ENCODE assay signal across 8 cellular contexts in the genomic region with DNA sequence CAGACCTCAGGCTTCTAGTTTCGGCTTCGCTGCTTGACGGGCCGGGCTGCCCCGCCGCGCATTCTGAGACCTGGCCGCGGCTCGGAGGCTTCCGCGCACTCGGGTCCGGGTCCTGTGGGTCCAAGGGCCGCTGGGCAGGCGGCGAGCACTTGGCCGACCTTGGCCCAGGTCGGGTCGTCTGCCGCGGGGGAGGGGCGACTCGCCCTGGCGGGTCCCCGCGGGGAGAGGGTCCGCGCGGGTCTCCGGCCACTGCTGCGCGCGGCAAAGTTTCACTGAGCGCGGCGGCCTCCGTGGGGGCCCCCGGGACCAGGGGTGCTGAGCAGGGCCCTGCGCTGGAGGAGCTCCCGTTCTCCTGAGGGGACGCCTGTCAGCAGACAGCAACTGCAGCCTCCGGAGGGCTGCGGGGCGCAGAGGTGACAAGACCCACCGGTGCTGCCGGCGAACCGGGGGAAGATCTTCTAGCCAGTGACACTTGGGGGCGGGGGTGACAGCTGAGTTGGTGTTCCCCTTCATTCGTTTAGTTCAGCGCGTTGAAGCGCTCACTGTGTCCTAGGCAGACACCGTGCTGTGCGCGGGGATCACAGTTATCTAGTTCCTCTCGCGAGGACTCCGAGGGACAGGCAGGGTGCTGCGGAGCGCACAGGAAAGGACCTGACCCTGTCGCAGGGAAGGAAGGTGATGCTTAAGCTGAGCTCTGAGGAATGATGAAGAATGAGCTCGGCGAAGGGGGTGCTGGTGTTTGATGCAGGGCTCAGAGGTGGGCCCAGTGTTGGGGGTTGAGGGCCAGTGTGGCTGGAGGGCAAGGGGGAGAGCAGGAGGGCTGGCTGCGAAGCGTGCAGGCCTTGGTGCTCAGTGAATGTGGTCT. TPM values are rescaled to one million over a fixed set of nuclear protein-coding genes. Genes with fewer than 3 reads are reported as not detected.
A peak's percentile ranks its signal among the peaks of the same experiment; 100 is the strongest.
DNase-seq lines count a peak whose midpoint lies in the region; ATAC-seq and TF ChIP-seq lines count a peak whose summit lies in the region.

No MANE protein-coding gene starts in this region.

- H3K27me3 Mint-ChIP-seq in CD14-positive monocyte (ENCODE audit: low read depth in 3 of 3): peaks cover 0 to 4% (median 3%) of the 10 kb centered on the region in 3 donors
- H3K27me3 Mint-ChIP-seq in activated T-helper 1 cell treated with anti-CD3 and anti-CD28 coated beads, Interleukin-12 subunit alpha, Interleukin-12 subunit beta, Interleukin-2, Interleukin-4 antibody, amounts not matched to agents 30 ng/mL and 10 ng/mL and 1 ng/mL, durations not matched to agents 14 hours and 24 hours and 36 hours (ENCODE audit: insufficient read depth): no peaks in the 10 kb centered on the region

- TF ChIP-seq CTCF in CD14-positive monocyte (IDR thresholded peaks at IDR 0.05) (no peak), PC-3 (conservative IDR thresholded peaks at IDR 0.05; ENCODE audit: low read depth, low read length) (no peak), fibroblast of mammary gland (conservative IDR thresholded peaks at IDR 0.05; ENCODE audit: control insufficient read depth, insufficient read depth, low read depth, low read length) (no peak), omental fat pad (IDR thresholded peaks at IDR 0.05) (no peak)

- H3K79me2 ChIP-seq in PC-3 (ENCODE audit: low read length): peaks cover 41% of the 10 kb centered on the region

- peaks cover 17 to 33% of the 10 kb centered on the region in 2 donors for H3K36me3 Mint-ChIP-seq in CD14-positive monocyte
- peaks cover 12% of the 10 kb centered on the region for H3K36me3 Mint-ChIP-seq in activated T-helper 1 cell treated with anti-CD3 and anti-CD28 coated beads, Interleukin-12 subunit alpha, Interleukin-12 subunit beta, Interleukin-2, Interleukin-4 antibody, amounts not matched to agents 30 ng/mL and 10 ng/mL and 1 ng/mL, durations not matched to agents 14 hours and 24 hours and 36 hours (ENCODE audit: low read depth)

- H3K27ac ChIP-seq in PC-3 (ENCODE audit: low read length) (peak overlapping the region; percentile 41), urinary bladder (ENCODE audit: low read depth) (peak overlapping the region; percentile 81)

- WGBS in urinary bladder: under 1% methylated on average over 67 of the region's 67 CpGs

- peak overlapping the region; percentile 97 to 98 for H3K4me3 Mint-ChIP-seq in CD14-positive monocyte
- H3K4me3 Mint-ChIP-seq in activated T-helper 1 cell treated with anti-CD3 and anti-CD28 coated beads, Interleukin-12 subunit alpha, Interleukin-12 subunit beta, Interleukin-2, Interleukin-4 antibody, amounts not matched to agents 30 ng/mL and 10 ng/mL and 1 ng/mL, durations not matched to agents 14 hours and 24 hours and 36 hours: peak overlapping the region; percentile 97

- peaks cover 36% of the 10 kb centered on the region for H3K4me1 Mint-ChIP-seq in CD14-positive monocyte
- H3K4me1 Mint-ChIP-seq in activated T-helper 1 cell treated with anti-CD3 and anti-CD28 coated beads, Interleukin-12 subunit alpha, Interleukin-12 subunit beta, Interleukin-2, Interleukin-4 antibody, amounts not matched to agents 30 ng/mL and 10 ng/mL and 1 ng/mL, durations not matched to agents 14 hours and 24 hours and 36 hours (ENCODE audit: low read depth): peaks cover 35% of the 10 kb centered on the region

- H3K4me1 ChIP-seq in PC-3 (ENCODE audit: insufficient read depth, low read length) (peaks cover 23% of the 10 kb centered on the region), urinary bladder (ENCODE audit: insufficient read depth) (no peaks in the 10 kb centered on the region)

- CTCF ChIA-PET in PC-3 (lab: Charles Lee): interaction anchor here (0.9 kb wide), 1 partner anchor 212 kb away, joined by 3 read pairs; no protein-coding TSS in a partner anchor

- no peaks in the 10 kb centered on the region for H3K36me3 ChIP-seq in PC-3 (ENCODE audit: low read depth, low read length)
- no peaks in the 10 kb centered on the region for H3K36me3 ChIP-seq in urinary bladder (ENCODE audit: insufficient read depth)

- intact Hi-C loops in CD14-positive monocyte (cut with micrococcal nuclease): loop anchor here in 1 of 2 donors (2.0 to 5.0 kb wide), 2 partner anchors 37 to 178 kb away; a partner anchor contains a TSS
- intact Hi-C loops in PC-3 (cut with micrococcal nuclease): loop anchor here (5.0 kb wide), 1 partner anchor 177 kb away; a partner anchor contains a TSS
- intact Hi-C loops in activated T-helper 1 cell treated with anti-CD3 and anti-CD28 coated beads, Interleukin-12 subunit alpha, Interleukin-12 subunit beta, Interleukin-2, Interleukin-4 antibody, amounts not matched to agents 30 ng/mL and 10 ng/mL and 1 ng/mL, durations not matched to agents 14 hours and 24 hours and 36 hours (cut with micrococcal nuclease): loop anchor here (1.0 kb wide), 4 partner anchors 39 to 573 kb away; a partner anchor contains a TSS

- peak overlapping the region; percentile 88 for H2AFZ ChIP-seq in PC-3 (ENCODE audit: low read length)

- peaks cover 0 to 2% (median 0%) of the 10 kb centered on the region in 7 donors for H3K9me3 Mint-ChIP-seq in CD14-positive monocyte
- H3K9me3 Mint-ChIP-seq in activated T-helper 1 cell treated with anti-CD3 and anti-CD28 coated beads, Interleukin-12 subunit alpha, Interleukin-12 subunit beta, Interleukin-2, Interleukin-4 antibody, amounts not matched to agents 30 ng/mL and 10 ng/mL and 1 ng/mL, durations not matched to agents 14 hours and 24 hours and 36 hours: no peaks in the 10 kb centered on the region

- no peaks in the 10 kb centered on the region for H3K9me3 ChIP-seq in PC-3 (ENCODE audit: low read length)

- peak overlapping the region; percentile 89 for H3K9ac ChIP-seq in PC-3 (ENCODE audit: low read length)

- ATAC-seq in GM19035 (IDR thresholded peaks at IDR 0.05; ENCODE audit: unreplicated experiment) (peak; percentile 44), HG03175 (IDR thresholded peaks at IDR 0.05; ENCODE audit: unreplicated experiment) (peak; percentile 47), PC-3 (peak; percentile 62), omental fat pad (ENCODE audit: low FRiP score) (peak; percentile 22)

- no TSS peak for BruUV-seq in PC-3 (replicated peaks; lab: Mats Ljungman, UMichigan)

- DNase-seq in CD14-positive monocyte (ENCODE audit: low spot score) (peak; percentile 71), PC-3 (peak; percentile 68), fibroblast of mammary gland (ENCODE audit: low read depth) (peak; percentile 66), omental fat pad (ENCODE audit: low spot score) (no peak)
- DNase-seq in activated T-helper 1 cell treated with anti-CD3 and anti-CD28 coated beads, Interleukin-12 subunit alpha, Interleukin-12 subunit beta, Interleukin-2, Interleukin-4 antibody, amounts not matched to agents 30 ng/mL and 10 ng/mL and 1 ng/mL, durations not matched to agents 14 hours and 24 hours and 36 hours (ENCODE audit: low spot score): peak; percentile 74

- H3F3A ChIP-seq in PC-3 (ENCODE audit: low read length, unreplicated experiment): no peaks in the 10 kb centered on the region

- POLR2A ChIA-PET in PC-3 (lab: Charles Lee; ENCODE audit: unreplicated experiment): interaction anchor here (0.6 kb wide), 4 partner anchors 20 to 1338 kb away, joined by 3 to 16 read pairs (median 5); a partner anchor contains a TSS

- peak overlapping the region; percentile 91 to 98 (median 95) for H3K27ac Mint-ChIP-seq in CD14-positive monocyte
- H3K27ac Mint-ChIP-seq in activated T-helper 1 cell treated with anti-CD3 and anti-CD28 coated beads, Interleukin-12 subunit alpha, Interleukin-12 subunit beta, Interleukin-2, Interleukin-4 antibody, amounts not matched to agents 30 ng/mL and 10 ng/mL and 1 ng/mL, durations not matched to agents 14 hours and 24 hours and 36 hours: peak overlapping the region; percentile 93

- H3K9me2 ChIP-seq in PC-3 (replicated peaks; ENCODE audit: low read length): no peaks in the 10 kb centered on the region

- H3K27me3 ChIP-seq in PC-3 (ENCODE audit: low read length): no peaks in the 10 kb centered on the region

- peaks cover 11% of the 10 kb centered on the region; the same call in 1 of the 2 replicates for H4K20me1 ChIP-seq in PC-3 (ENCODE audit: low read length)

- H3K4me3 ChIP-seq in PC-3 (ENCODE audit: low read length) (peak overlapping the region; percentile 93), fibroblast of mammary gland (ENCODE audit: control insufficient read depth, low read depth, low read length) (peak overlapping the region; percentile 89), urinary bladder (ENCODE audit: low read depth, low read length) (peak overlapping the region; percentile 82)

- H3K4me2 ChIP-seq in PC-3 (ENCODE audit: low read length): peak overlapping the region; percentile 93

RNA-seq across cellular contexts. Expression of a gene that starts 0.7 kb away (rescaled TPM):
- polyA plus RNA-seq in CD14-positive monocyte: 10 to 100 TPM; 67.3 to 69.9 TPM
- total RNA-seq in PC-3 (2014; rRNA removed): 32.3 and 35.6 TPM in 2 replicates
- total RNA-seq in activated T-helper 1 cell treated with anti-CD3 and anti-CD28 coated beads, Interleukin-12 subunit alpha, Interleukin-12 subunit beta, Interleukin-2, Interleukin-4 antibody, amounts not matched to agents 30 ng/mL and 10 ng/mL and 1 ng/mL, durations not matched to agents 14 hours and 24 hours and 36 hours: 29.3 and 30.0 TPM in 2 replicates
- total RNA-seq in omental fat pad: 10 to 100 TPM; 40.8 to 84.2 (median 61.3) TPM
- 23.7 TPM for total RNA-seq in urinary bladder
- polyA plus RNA-seq in urinary bladder: 95.3 TPM

RNA-seq across cellular contexts. Expression of a gene that starts 20.5 kb away (rescaled TPM):
- polyA plus RNA-seq in CD14-positive monocyte (1 to 10 TPM; 1.5 to 3.5 TPM), urinary bladder (64.0 TPM)
- total RNA-seq in PC-3 (2014; rRNA removed) (38.6 and 43.7 TPM in 2 replicates), omental fat pad (10 to 100 TPM; 26.0 to 57.3 (median 53.6) TPM), urinary bladder (24.6 TPM)
- total RNA-seq in activated T-helper 1 cell treated with anti-CD3 and anti-CD28 coated beads, Interleukin-12 subunit alpha, Interleukin-12 subunit beta, Interleukin-2, Interleukin-4 antibody, amounts not matched to agents 30 ng/mL and 10 ng/mL and 1 ng/mL, durations not matched to agents 14 hours and 24 hours and 36 hours: 5.2 and 5.3 TPM in 2 replicates

RNA-seq across cellular contexts. Expression of a gene that starts 38.8 kb away (rescaled TPM):
- polyA plus RNA-seq in CD14-positive monocyte (under 1 TPM; 0.44 TPM), urinary bladder (0.11 TPM)
- total RNA-seq in PC-3 (2014; rRNA removed) (17.6 and 22.2 TPM in 2 replicates), omental fat pad (not detected), urinary bladder (1.4 TPM)
- total RNA-seq in activated T-helper 1 cell treated with anti-CD3 and anti-CD28 coated beads, Interleukin-12 subunit alpha, Interleukin-12 subunit beta, Interleukin-2, Interleukin-4 antibody, amounts not matched to agents 30 ng/mL and 10 ng/mL and 1 ng/mL, durations not matched to agents 14 hours and 24 hours and 36 hours: 10.2 and 12.3 TPM in 2 replicates

RNA-seq across cellular contexts. Expression of a gene that starts 55.0 kb away (rescaled TPM):
- 1 to 10 TPM in 1 of 2 donors, under 1 TPM in 1; 0.92 to 1.0 TPM for polyA plus RNA-seq in CD14-positive monocyte
- total RNA-seq in PC-3 (2014; rRNA removed): 6.4 and 7.2 TPM in 2 replicates
- 5.8 and 6.1 TPM in 2 replicates for total RNA-seq in activated T-helper 1 cell treated with anti-CD3 and anti-CD28 coated beads, Interleukin-12 subunit alpha, Interleukin-12 subunit beta, Interleukin-2, Interleukin-4 antibody, amounts not matched to agents 30 ng/mL and 10 ng/mL and 1 ng/mL, durations not matched to agents 14 hours and 24 hours and 36 hours
- total RNA-seq in omental fat pad: 1 to 10 TPM; 4.3 to 7.2 (median 6.5) TPM
- total RNA-seq in urinary bladder: 10.4 TPM
- 13.4 TPM for polyA plus RNA-seq in urinary bladder
